In genomic region chr9:94167376-94167775, GRCh38 we compare ENCODE assay signal across 8 cellular contexts.
A peak's percentile ranks its signal among the peaks of the same experiment; 100 is the strongest.
DNase-seq lines count a peak whose midpoint lies in the region; ATAC-seq and TF ChIP-seq lines count a peak whose summit lies in the region.

No MANE protein-coding gene starts in this region.

- no peak for TF ChIP-seq CTCF in right atrium auricular region (IDR thresholded peaks at IDR 0.05)
- no peak for TF ChIP-seq CTCF in cardiac fibroblast (IDR thresholded peaks at IDR 0.05; ENCODE audit: low read depth, low read length)
- no peak for TF ChIP-seq CTCF in mucosa of descending colon (IDR thresholded peaks at IDR 0.05)

- intact Hi-C loops in left cardiac atrium (cut with DNase I): loop anchor here in 1 of 2 donors (10.0 kb wide), 1 partner anchor 1337 kb away; no protein-coding TSS in a partner anchor
- intact Hi-C loops in mucosa of descending colon (cut with DNase I, micrococcal nuclease): no loop called here
- intact Hi-C loops in aorta (cut with DNase I): loop anchor here in 1 of 2 donors (2.0 kb wide), 1 partner anchor 27 kb away; no protein-coding TSS in a partner anchor

- H3K36me3 ChIP-seq in right atrium auricular region (peaks cover 8% of the 10 kb centered on the region), mucosa of descending colon (ENCODE audit: low read depth) (peaks cover 4% of the 10 kb centered on the region), aorta (ENCODE audit: control insufficient read depth in 1 of 2, insufficient read depth in 2 of 2, low read length in 1 of 2) (peaks cover 0 to 2% of the 10 kb centered on the region in 2 donors)

- DNase-seq in right atrium auricular region (ENCODE audit: low spot score): no peak
- no peak for DNase-seq in left cardiac atrium
- DNase-seq in cardiac fibroblast (ENCODE audit: low read depth in 2 of 2): no peak
- DNase-seq in mucosa of descending colon: no peak
- no peak for DNase-seq in aorta
- DNase-seq in stimulated activated CD4-positive, alpha-beta T cell treated with anti-CD3 and anti-CD28 coated beads, Interleukin-2, amount 100 ng/mL, for 24 hours: no peak
- DNase-seq in SHP77 (lab: John Stamatoyannopoulos, UW): no peak

- ATAC-seq in left cardiac atrium (no peak), mucosa of descending colon (no peak), aorta (ENCODE audit: low FRiP score) (no peak), GM18858 (IDR thresholded peaks at IDR 0.05; ENCODE audit: unreplicated experiment) (no peak)

- H3K27me3 ChIP-seq in right atrium auricular region (no peaks in the 10 kb centered on the region), aorta (ENCODE audit: control insufficient read depth in 1 of 2, insufficient read depth in 2 of 2, low read length in 1 of 2) (no peaks in the 10 kb centered on the region)

- H3K4me3 ChIP-seq in right atrium auricular region: peak overlapping the region; percentile 86 to 92
- peak overlapping the region; percentile 74 for H3K4me3 ChIP-seq in cardiac fibroblast (replicated peaks in 1 of 2; ENCODE audit: low read depth in 2 of 2, low read length in 2 of 2)
- H3K4me3 ChIP-seq in mucosa of descending colon: peak overlapping the region; percentile 87
- peak overlapping the region; percentile 88 to 99 for H3K4me3 ChIP-seq in aorta (ENCODE audit: low read length in 2 of 2)

- H3K27ac ChIP-seq in right atrium auricular region (peak overlapping the region; percentile 99 to 100), aorta (ENCODE audit: low read depth in 1 of 2, low read length in 2 of 2) (peak overlapping the region in 1 of 2 donors; percentile 90)

- H3K4me1 ChIP-seq in right atrium auricular region (peaks cover 0 to 47% of the 10 kb centered on the region in 2 donors), mucosa of descending colon (ENCODE audit: low read depth) (peaks cover 44% of the 10 kb centered on the region), aorta (ENCODE audit: control insufficient read depth in 1 of 2, insufficient read depth in 2 of 2, low read length in 2 of 2) (peaks cover 3 to 4% of the 10 kb centered on the region in 2 donors)

- H3K9me3 ChIP-seq in right atrium auricular region (no peaks in the 10 kb centered on the region), mucosa of descending colon (no peaks in the 10 kb centered on the region), aorta (ENCODE audit: control insufficient read depth, low read length) (no peaks in the 10 kb centered on the region)

- 2 to 3% methylated on average over 4 of the region's 4 CpGs for WGBS in aorta, 2 donors
